In the genomic region with DNA sequence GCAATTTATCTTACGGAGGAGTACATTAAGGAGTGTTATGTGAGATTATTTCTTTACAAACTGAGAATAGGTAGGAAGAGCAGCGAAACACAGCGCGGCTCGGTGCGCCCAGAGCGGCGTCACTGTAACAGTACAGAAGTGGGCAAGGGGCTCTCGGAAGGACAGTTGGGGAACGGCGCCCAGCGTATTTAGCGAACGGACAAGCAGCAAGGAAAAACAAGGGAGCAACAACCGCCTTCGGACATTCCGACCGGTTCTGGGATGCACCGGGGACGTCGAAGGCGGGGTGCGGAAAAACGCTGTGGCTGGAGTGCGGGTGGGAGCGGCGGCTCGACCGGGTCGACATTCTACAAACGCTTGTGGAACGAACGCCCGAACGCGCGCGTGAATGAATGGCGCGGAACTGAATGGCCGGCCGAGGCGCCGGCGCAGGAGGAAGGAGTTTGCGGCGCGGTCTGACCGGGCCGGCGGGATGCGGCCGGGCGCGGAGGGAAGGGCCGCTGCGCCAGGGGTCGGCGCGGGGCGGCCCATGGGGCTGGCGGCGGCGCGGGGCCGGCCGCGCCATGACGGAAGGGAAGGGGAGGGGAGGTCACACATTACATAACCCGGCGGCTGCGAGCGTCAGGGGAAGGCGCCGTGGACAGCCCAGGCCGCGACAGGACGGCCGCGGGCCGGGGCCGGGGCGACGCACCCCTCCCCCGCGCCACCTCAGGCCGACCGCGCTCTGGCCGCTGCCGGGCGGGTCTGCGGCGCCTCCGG, we compare ENCODE assay signal across 1 cellular context.
A peak's percentile ranks its signal among the peaks of the same experiment; 100 is the strongest.
TF ChIP-seq lines count a peak whose summit lies in the region.

No MANE protein-coding gene starts in this region.

TF ChIP-seq in HepG2, 621 proteins besides CTCF, POLR2A, EP300 and RAD21 (continued from another document):
- TF ChIP-seq, protein P1, sequence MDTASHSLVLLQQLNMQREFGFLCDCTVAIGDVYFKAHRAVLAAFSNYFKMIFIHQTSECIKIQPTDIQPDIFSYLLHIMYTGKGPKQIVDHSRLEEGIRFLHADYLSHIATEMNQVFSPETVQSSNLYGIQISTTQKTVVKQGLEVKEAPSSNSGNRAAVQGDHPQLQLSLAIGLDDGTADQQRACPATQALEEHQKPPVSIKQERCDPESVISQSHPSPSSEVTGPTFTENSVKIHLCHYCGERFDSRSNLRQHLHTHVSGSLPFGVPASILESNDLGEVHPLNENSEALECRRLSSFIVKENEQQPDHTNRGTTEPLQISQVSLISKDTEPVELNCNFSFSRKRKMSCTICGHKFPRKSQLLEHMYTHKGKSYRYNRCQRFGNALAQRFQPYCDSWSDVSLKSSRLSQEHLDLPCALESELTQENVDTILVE (CRISPR knock-in tag; IDR thresholded peaks at IDR 0.05): no peak
- TF ChIP-seq SUZ12 (IDR thresholded peaks at IDR 0.05; ENCODE audit: low read depth, low read length): no peak
- TF ChIP-seq, protein P2, sequence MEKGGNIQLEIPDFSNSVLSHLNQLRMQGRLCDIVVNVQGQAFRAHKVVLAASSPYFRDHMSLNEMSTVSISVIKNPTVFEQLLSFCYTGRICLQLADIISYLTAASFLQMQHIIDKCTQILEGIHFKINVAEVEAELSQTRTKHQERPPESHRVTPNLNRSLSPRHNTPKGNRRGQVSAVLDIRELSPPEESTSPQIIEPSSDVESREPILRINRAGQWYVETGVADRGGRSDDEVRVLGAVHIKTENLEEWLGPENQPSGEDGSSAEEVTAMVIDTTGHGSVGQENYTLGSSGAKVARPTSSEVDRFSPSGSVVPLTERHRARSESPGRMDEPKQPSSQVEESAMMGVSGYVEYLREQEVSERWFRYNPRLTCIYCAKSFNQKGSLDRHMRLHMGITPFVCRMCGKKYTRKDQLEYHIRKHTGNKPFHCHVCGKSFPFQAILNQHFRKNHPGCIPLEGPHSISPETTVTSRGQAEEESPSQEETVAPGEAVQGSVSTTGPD (CRISPR knock-in tag; IDR thresholded peaks at IDR 0.05): no peak
- TF ChIP-seq, protein P3, sequence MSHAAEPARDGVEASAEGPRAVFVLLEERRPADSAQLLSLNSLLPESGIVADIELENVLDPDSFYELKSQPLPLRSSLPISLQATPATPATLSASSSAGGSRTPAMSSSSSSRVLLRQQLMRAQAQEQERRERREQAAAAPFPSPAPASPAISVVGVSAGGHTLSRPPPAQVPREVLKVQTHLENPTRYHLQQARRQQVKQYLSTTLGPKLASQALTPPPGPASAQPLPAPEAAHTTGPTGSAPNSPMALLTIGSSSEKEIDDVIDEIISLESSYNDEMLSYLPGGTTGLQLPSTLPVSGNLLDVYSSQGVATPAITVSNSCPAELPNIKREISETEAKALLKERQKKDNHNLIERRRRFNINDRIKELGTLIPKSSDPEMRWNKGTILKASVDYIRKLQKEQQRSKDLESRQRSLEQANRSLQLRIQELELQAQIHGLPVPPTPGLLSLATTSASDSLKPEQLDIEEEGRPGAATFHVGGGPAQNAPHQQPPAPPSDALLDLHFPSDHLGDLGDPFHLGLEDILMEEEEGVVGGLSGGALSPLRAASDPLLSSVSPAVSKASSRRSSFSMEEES (CRISPR knock-in tag; IDR thresholded peaks at IDR 0.05): no peak
- no peak for TF ChIP-seq ZFP36L1 (CRISPR knock-in tag; IDR thresholded peaks at IDR 0.05)
- TF ChIP-seq ZNF7 (CRISPR knock-in tag; IDR thresholded peaks at IDR 0.05): no peak
- no peak for TF ChIP-seq ZNF382 (CRISPR knock-in tag; IDR thresholded peaks at IDR 0.05; ENCODE audit: borderline replicate concordance)
- TF ChIP-seq SP140L (CRISPR knock-in tag; IDR thresholded peaks at IDR 0.05; ENCODE audit: borderline replicate concordance): no peak
- TF ChIP-seq MXI1 (IDR thresholded peaks at IDR 0.05; ENCODE audit: borderline replicate concordance, low read depth, low read length): peak; percentile 20; the same call in 1 of the 3 replicates
- peak; percentile 11 for TF ChIP-seq AGO1 (IDR thresholded peaks at IDR 0.05; ENCODE audit: low read depth, low read length, poor library complexity, severe bottlenecking)
- TF ChIP-seq ZNF614 (CRISPR knock-in tag; IDR thresholded peaks at IDR 0.05; ENCODE audit: borderline replicate concordance): no peak
- TF ChIP-seq, protein P4, sequence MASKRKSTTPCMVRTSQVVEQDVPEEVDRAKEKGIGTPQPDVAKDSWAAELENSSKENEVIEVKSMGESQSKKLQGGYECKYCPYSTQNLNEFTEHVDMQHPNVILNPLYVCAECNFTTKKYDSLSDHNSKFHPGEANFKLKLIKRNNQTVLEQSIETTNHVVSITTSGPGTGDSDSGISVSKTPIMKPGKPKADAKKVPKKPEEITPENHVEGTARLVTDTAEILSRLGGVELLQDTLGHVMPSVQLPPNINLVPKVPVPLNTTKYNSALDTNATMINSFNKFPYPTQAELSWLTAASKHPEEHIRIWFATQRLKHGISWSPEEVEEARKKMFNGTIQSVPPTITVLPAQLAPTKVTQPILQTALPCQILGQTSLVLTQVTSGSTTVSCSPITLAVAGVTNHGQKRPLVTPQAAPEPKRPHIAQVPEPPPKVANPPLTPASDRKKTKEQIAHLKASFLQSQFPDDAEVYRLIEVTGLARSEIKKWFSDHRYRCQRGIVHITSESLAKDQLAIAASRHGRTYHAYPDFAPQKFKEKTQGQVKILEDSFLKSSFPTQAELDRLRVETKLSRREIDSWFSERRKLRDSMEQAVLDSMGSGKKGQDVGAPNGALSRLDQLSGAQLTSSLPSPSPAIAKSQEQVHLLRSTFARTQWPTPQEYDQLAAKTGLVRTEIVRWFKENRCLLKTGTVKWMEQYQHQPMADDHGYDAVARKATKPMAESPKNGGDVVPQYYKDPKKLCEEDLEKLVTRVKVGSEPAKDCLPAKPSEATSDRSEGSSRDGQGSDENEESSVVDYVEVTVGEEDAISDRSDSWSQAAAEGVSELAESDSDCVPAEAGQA (IDR thresholded peaks at IDR 0.05; ENCODE audit: low read depth): no peak; the same call in none of the 2 replicates
- TF ChIP-seq, protein P4 (CRISPR knock-in tag; IDR thresholded peaks at IDR 0.05; ENCODE audit: borderline replicate concordance): no peak
- TF ChIP-seq SRSF1 (optimal IDR thresholded peaks at IDR 0.05; ENCODE audit: low read depth, low read length): peak; percentile 88
- TF ChIP-seq, protein P5, sequence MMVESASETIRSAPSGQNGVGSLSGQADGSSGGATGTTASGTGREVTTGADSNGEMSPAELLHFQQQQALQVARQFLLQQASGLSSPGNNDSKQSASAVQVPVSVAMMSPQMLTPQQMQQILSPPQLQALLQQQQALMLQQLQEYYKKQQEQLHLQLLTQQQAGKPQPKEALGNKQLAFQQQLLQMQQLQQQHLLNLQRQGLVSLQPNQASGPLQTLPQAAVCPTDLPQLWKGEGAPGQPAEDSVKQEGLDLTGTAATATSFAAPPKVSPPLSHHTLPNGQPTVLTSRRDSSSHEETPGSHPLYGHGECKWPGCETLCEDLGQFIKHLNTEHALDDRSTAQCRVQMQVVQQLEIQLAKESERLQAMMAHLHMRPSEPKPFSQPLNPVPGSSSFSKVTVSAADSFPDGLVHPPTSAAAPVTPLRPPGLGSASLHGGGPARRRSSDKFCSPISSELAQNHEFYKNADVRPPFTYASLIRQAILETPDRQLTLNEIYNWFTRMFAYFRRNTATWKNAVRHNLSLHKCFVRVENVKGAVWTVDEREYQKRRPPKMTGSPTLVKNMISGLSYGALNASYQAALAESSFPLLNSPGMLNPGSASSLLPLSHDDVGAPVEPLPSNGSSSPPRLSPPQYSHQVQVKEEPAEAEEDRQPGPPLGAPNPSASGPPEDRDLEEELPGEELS (CRISPR knock-in tag; IDR thresholded peaks at IDR 0.05): no peak
- TF ChIP-seq ZNF546 (CRISPR knock-in tag; conservative IDR thresholded peaks at IDR 0.05): peak; percentile 30; the same call in 1 of the 2 replicates
- TF ChIP-seq, protein P6, sequence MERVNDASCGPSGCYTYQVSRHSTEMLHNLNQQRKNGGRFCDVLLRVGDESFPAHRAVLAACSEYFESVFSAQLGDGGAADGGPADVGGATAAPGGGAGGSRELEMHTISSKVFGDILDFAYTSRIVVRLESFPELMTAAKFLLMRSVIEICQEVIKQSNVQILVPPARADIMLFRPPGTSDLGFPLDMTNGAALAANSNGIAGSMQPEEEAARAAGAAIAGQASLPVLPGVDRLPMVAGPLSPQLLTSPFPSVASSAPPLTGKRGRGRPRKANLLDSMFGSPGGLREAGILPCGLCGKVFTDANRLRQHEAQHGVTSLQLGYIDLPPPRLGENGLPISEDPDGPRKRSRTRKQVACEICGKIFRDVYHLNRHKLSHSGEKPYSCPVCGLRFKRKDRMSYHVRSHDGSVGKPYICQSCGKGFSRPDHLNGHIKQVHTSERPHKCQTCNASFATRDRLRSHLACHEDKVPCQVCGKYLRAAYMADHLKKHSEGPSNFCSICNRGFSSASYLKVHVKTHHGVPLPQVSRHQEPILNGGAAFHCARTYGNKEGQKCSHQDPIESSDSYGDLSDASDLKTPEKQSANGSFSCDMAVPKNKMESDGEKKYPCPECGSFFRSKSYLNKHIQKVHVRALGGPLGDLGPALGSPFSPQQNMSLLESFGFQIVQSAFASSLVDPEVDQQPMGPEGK (CRISPR knock-in tag; IDR thresholded peaks at IDR 0.05): 0 out of 2 replicates have a peak, but pooled peaks have one; percentile 16
- TF ChIP-seq TSC22D2 (CRISPR knock-in tag; IDR thresholded peaks at IDR 0.05; ENCODE audit: borderline replicate concordance): no peak
- peak; percentile 60 for TF ChIP-seq RBFOX2 (IDR thresholded peaks at IDR 0.05; ENCODE audit: low read depth, low read length)
- TF ChIP-seq NFRKB (IDR thresholded peaks at IDR 0.05): no peak
- TF ChIP-seq TAF1 (CRISPR knock-in tag; IDR thresholded peaks at IDR 0.05): peak; percentile 58
- no peak for TF ChIP-seq ZNF652 (CRISPR knock-in tag; IDR thresholded peaks at IDR 0.05; ENCODE audit: borderline replicate concordance, low read depth)
- TF ChIP-seq ZFY (CRISPR knock-in tag; IDR thresholded peaks at IDR 0.05): peak; percentile 58
